ENCODE assay signal across 11 cellular contexts in the genomic region with DNA sequence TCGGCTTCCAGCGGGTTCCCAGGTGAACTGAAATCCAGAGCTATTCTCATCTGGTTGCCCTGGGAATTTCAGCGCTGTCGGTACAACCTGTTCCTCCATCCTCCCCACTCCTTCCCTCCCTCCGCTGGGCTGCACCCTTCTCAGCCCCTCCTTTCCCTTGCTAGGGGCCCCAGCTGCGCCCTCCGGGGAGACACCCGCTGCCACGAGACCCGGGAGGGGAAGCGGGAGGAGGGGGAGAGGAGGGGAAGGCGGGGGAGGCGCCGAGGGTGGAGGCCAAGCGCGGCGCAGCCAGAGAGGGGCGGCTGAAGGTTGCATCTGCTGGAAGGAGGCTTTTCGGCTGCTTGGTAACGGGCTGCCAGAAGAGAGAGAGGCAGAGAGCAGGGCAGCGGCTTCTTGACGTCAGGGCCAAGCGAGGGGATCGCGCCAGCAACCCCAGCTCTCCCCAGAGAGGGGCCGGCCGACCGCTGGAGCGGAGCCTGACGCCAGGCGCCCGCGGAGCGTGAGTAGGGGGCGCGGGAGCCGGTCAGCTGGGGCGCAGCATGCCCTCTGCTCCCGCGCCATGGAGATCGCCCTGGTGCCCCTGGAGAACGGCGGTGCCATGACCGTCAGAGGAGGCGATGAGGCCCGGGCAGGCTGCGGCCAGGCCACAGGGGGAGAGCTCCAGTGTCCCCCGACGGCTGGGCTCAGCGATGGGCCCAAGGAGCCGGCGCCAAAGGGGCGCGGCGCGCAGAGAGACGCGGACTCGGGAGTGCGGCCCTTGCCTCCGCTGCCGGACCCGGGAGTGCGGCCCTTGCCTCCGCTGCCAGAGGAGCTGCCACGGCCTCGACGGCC. TPM values are rescaled to one million over a fixed set of nuclear protein-coding genes. Genes with fewer than 3 reads are reported as not detected.
A peak's percentile ranks its signal among the peaks of the same experiment; 100 is the strongest.
DNase-seq lines count a peak whose midpoint lies in the region; ATAC-seq and TF ChIP-seq lines count a peak whose summit lies in the region.
"Had no signal": no experiment of that assay in that cellular context is flagged by ENCODE, and none has a peak within 500 bp of the region (broad histone marks: within the 10 kb centered on the region; RNA-seq: fewer than 3 reads in every experiment).

A gene (plus strand): TSS at position 291 of the 831 bp plus-strand sequence. CDS start 269 bp downstream, at position 560.

- TF ChIP-seq POLR2A in transverse colon (IDR thresholded peaks at IDR 0.05), result no peak

- TF ChIP-seq EP300 in transverse colon (IDR thresholded peaks at IDR 0.05; ENCODE audit: low read depth), result no peak

- peak; percentile 9 for TF ChIP-seq CTCF in endodermal cell (conservative IDR thresholded peaks at IDR 0.05)
- TF ChIP-seq CTCF in transverse colon (IDR thresholded peaks at IDR 0.05), result no peak
- no peak for TF ChIP-seq CTCF in CD4-positive, alpha-beta T cell (IDR thresholded peaks at IDR 0.05)

- H2BK15ac ChIP-seq in mesendoderm (replicated peaks; ENCODE audit: low read depth), result no peak within 1 kb of the TSS

- H3K18ac ChIP-seq in mesendoderm (ENCODE audit: low read length), result no peak within 1 kb of the TSS

- peaks cover 85% of the 10 kb centered on the region for H3K27me3 Mint-ChIP-seq in endodermal cell (ENCODE audit: insufficient read depth)
- peaks cover 59% of the 10 kb centered on the region for H3K27me3 Mint-ChIP-seq in CD4-positive, alpha-beta T cell

- WGBS in endodermal cell (ENCODE audit: insufficient coverage in 1 of 2, insufficient read length in 1 of 2), 2 experiments, result 14 to 22% methylated on average over 31 to 65 of the region's 68 CpGs
- no CpG with 5 or more reads among the region's 68 CpGs for WGBS in mesendoderm (ENCODE audit: extremely low coverage, insufficient coverage, low lambda C conversion rate)
- 38% methylated on average over 67 of the region's 68 CpGs; no CpG with 5 or more reads in 1 of the 2 donors for WGBS in transverse colon (ENCODE audit: low coverage in 1 of 2), 2 donors

- no peak within 1 kb of the TSS for H2AFZ ChIP-seq in Karpas-422 (ENCODE audit: low read length)

- no peak within 1 kb of the TSS for H4K5ac ChIP-seq in mesendoderm (ENCODE audit: low read length)

- no peak within 1 kb of the TSS for H4K8ac ChIP-seq in mesendoderm (ENCODE audit: low read depth, low read length)

- H3K9ac ChIP-seq in endodermal cell (ENCODE audit: extremely low read depth, low read length, poor library complexity, severe bottlenecking), result no peak within 1 kb of the TSS
- peak within 1 kb of the TSS; percentile 53 for H3K9ac ChIP-seq in mesendoderm (ENCODE audit: low read length)
- H3K9ac ChIP-seq in Karpas-422 (ENCODE audit: low read length), result no peak within 1 kb of the TSS

- peaks cover 8% of the 10 kb centered on the region for H3K9me3 Mint-ChIP-seq in endodermal cell
- H3K9me3 Mint-ChIP-seq in CD4-positive, alpha-beta T cell, result no peaks in the 10 kb centered on the region

- H3K4me2 ChIP-seq in mesendoderm (ENCODE audit: low read length) (peak within 1 kb of the TSS; percentile 77), Karpas-422 (ENCODE audit: low read depth, low read length, poor library complexity, severe bottlenecking) (no peak within 1 kb of the TSS)
- H3K4me2 ChIP-seq: A549 had no signal

- no peak within 1 kb of the TSS for H2AK5ac ChIP-seq in mesendoderm (ENCODE audit: low read length)

- intact Hi-C loops in transverse colon (cut with DNase I; ENCODE audit: low total_unique reads), result no loop called here
- intact Hi-C loops in CD4-positive, alpha-beta T cell (cut with DNase I, micrococcal nuclease), result no loop called here

- no peaks in the 10 kb centered on the region for H3K79me1 ChIP-seq in mesendoderm (ENCODE audit: low read length)

- H3K9me3 ChIP-seq in endodermal cell (ENCODE audit: control insufficient read depth, low read length) (no peaks in the 10 kb centered on the region), transverse colon (no peaks in the 10 kb centered on the region), Karpas-422 (ENCODE audit: low read length) (no peaks in the 10 kb centered on the region)
- no peaks in the 10 kb centered on the region for H3K9me3 ChIP-seq in CD4-positive, alpha-beta T cell (ENCODE audit: control insufficient read depth, low read length)
- H3K9me3 ChIP-seq: A549 had no signal

- H4K20me1 ChIP-seq in Karpas-422 (ENCODE audit: insufficient read depth, low read depth, low read length), result no peaks in the 10 kb centered on the region

- H3K79me2 ChIP-seq in mesendoderm (ENCODE audit: control insufficient read depth, insufficient read depth, low read length) (no peaks in the 10 kb centered on the region), Karpas-422 (ENCODE audit: low read length) (no peaks in the 10 kb centered on the region)

- no peaks in the 10 kb centered on the region for H3K36me3 Mint-ChIP-seq in endodermal cell (ENCODE audit: low read depth)
- H3K36me3 Mint-ChIP-seq in CD4-positive, alpha-beta T cell (ENCODE audit: low read depth), result no peaks in the 10 kb centered on the region

- peak; percentile 44 for DNase-seq in NCI-H2227 (lab: John Stamatoyannopoulos, UW; ENCODE audit: unreplicated experiment)
- DNase-seq in NCI-H2227 treated with DMSO at 0.1 percent for 48 hours (lab: John Stamatoyannopoulos, UW), result no peak
- peak; percentile 88 for DNase-seq in endodermal cell
- DNase-seq in mesendoderm, result peak; percentile 63
- DNase-seq in transverse colon, result no peak
- DNase-seq in dermis blood vessel endothelial cell, result no peak
- DNase-seq in Karpas-422, result no peak
- no peak for DNase-seq in CD4-positive, alpha-beta T cell
- DNase-seq: central memory CD4-positive, alpha-beta T cell had no signal

- no peak for ATAC-seq in CD4-positive, alpha-beta T cell (ENCODE audit: poor library complexity)
- ATAC-seq: A549 had no signal

- no peak within 1 kb of the TSS for H3K27ac ChIP-seq in endodermal cell (ENCODE audit: low read depth, low read length)
- no peak within 1 kb of the TSS for H3K27ac ChIP-seq in mesendoderm (ENCODE audit: low read depth, low read length)
- H3K27ac ChIP-seq in transverse colon, result peak within 1 kb of the TSS in 1 of 4 donors; percentile 43
- H3K27ac ChIP-seq in Karpas-422 (ENCODE audit: low read length), result no peak within 1 kb of the TSS
- no peak within 1 kb of the TSS for H3K27ac ChIP-seq in CD4-positive, alpha-beta T cell (ENCODE audit: low read depth, low read length)
- H3K27ac ChIP-seq: A549 had no signal

- POLR2A ChIA-PET in CD4-positive, alpha-beta T cell (lab: Charles Lee), result no interaction called here

- H3K36me3 ChIP-seq in endodermal cell (ENCODE audit: control insufficient read depth, insufficient read depth, low read length), result no peaks in the 10 kb centered on the region
- H3K36me3 ChIP-seq in mesendoderm (ENCODE audit: control insufficient read depth, insufficient read depth, low read length), result no peaks in the 10 kb centered on the region
- no peaks in the 10 kb centered on the region for H3K36me3 ChIP-seq in transverse colon
- H3K36me3 ChIP-seq in Karpas-422 (ENCODE audit: insufficient read depth, low read length), result no peaks in the 10 kb centered on the region

- peak within 1 kb of the TSS; percentile 66 for H3K4me3 ChIP-seq in endodermal cell (ENCODE audit: low read length)
- H3K4me3 ChIP-seq in mesendoderm (ENCODE audit: low read length), result no peak within 1 kb of the TSS
- H3K4me3 ChIP-seq in transverse colon, result peak within 1 kb of the TSS in 3 of 4 donors; percentile 15 to 30 (median 16)
- H3K4me3 ChIP-seq in Karpas-422 (ENCODE audit: low read length), result no peak within 1 kb of the TSS
- H3K4me3 ChIP-seq: A549 had no signal

- no peak within 1 kb of the TSS for H3K4ac ChIP-seq in mesendoderm (ENCODE audit: low read depth, low read length)

- in situ Hi-C loops in transverse colon (cut with MboI; ENCODE audit: low pct_ligation_motif_present in 1 of 4, low pct_unique_long_range_greater_than_20kb in 1 of 4, low sequenced_read_pairs in 3 of 4), result no loop called here

- no peak within 1 kb of the TSS for H3K23ac ChIP-seq in mesendoderm (ENCODE audit: low read length)

- H3K27me3 ChIP-seq in endodermal cell (ENCODE audit: control insufficient read depth, insufficient read depth, low read length, poor library complexity, severe bottlenecking), result peaks cover 80% of the 10 kb centered on the region
- H3K27me3 ChIP-seq in mesendoderm (ENCODE audit: insufficient read depth, low read length, poor library complexity), result peaks cover 30% of the 10 kb centered on the region
- H3K27me3 ChIP-seq in transverse colon, result peaks cover 67% of the 10 kb centered on the region
- no peaks in the 10 kb centered on the region for H3K27me3 ChIP-seq in Karpas-422 (ENCODE audit: low read length)
- peaks cover 18% of the 10 kb centered on the region for H3K27me3 ChIP-seq in CD4-positive, alpha-beta T cell (ENCODE audit: control insufficient read depth, insufficient read depth, low read length)

- peak within 1 kb of the TSS; percentile 41 for H3K4me3 Mint-ChIP-seq in endodermal cell
- H3K4me3 Mint-ChIP-seq in CD4-positive, alpha-beta T cell, result no peak within 1 kb of the TSS

- CTCF ChIA-PET in CD4-positive, alpha-beta T cell (lab: Charles Lee), result no interaction called here

- peak within 1 kb of the TSS; percentile 76 for H3K56ac ChIP-seq in mesendoderm (ENCODE audit: low read length)

- peaks cover 24% of the 10 kb centered on the region for H3K4me1 Mint-ChIP-seq in endodermal cell
- H3K4me1 Mint-ChIP-seq in CD4-positive, alpha-beta T cell (ENCODE audit: low read depth), result no peaks in the 10 kb centered on the region

- H2BK120ac ChIP-seq in mesendoderm (ENCODE audit: low read depth, low read length), result no peak within 1 kb of the TSS

- H3K27ac Mint-ChIP-seq in endodermal cell, result no peak within 1 kb of the TSS
- H3K27ac Mint-ChIP-seq in CD4-positive, alpha-beta T cell, result no peak within 1 kb of the TSS

- peaks cover 8% of the 10 kb centered on the region for H3K4me1 ChIP-seq in endodermal cell (ENCODE audit: control insufficient read depth, insufficient read depth, low read length)
- no peaks in the 10 kb centered on the region for H3K4me1 ChIP-seq in mesendoderm (ENCODE audit: control insufficient read depth, low read depth, low read length)
- peaks cover 0 to 9% (median 0%) of the 10 kb centered on the region in 4 donors for H3K4me1 ChIP-seq in transverse colon
- H3K4me1 ChIP-seq in Karpas-422 (ENCODE audit: low read length), result no peaks in the 10 kb centered on the region
- H3K4me1 ChIP-seq: A549 had no signal

- no peak within 1 kb of the TSS for H2BK5ac ChIP-seq in mesendoderm (ENCODE audit: low read length)

- H3K9me2 ChIP-seq in Karpas-422 (replicated peaks; ENCODE audit: insufficient read depth, low read length), result no peaks in the 10 kb centered on the region

RNA-seq across cellular contexts. Expression of the gene that starts here (rescaled TPM):
- total RNA-seq in endodermal cell, result not detected
- polyA plus RNA-seq in endodermal cell (2013, experiment 1 of 2), result 0.75 TPM
- 0.66 TPM for polyA plus RNA-seq in endodermal cell (2013, experiment 2 of 2)
- polyA plus RNA-seq in mesendoderm (2013, experiment 1 of 2), result 1.6 TPM
- 1.4 TPM for polyA plus RNA-seq in mesendoderm (2013, experiment 2 of 2)
- total RNA-seq in transverse colon, result 1 to 10 TPM in 3 of 4 donors, under 1 TPM in 1; 0.60 to 3.7 (median 2.0) TPM
- not detected in 2 replicates for total RNA-seq in dermis blood vessel endothelial cell
- not detected in 2 replicates for total RNA-seq in Karpas-422 (2014; rRNA removed; shearing (Covaris generic); ENCODE audit: low replicate concordance)
- not detected for total RNA-seq in CD4-positive, alpha-beta T cell
- total RNA-seq: MCF 10A had no signal
- polyA plus RNA-seq: A549 had no signal

Comparison
In these comparisons a context has a peak if more than half of its experiments do, and no peak if none do; other contexts are left out.
1. DNase-seq: peak in NCI-H2227 (single experiment) and mesendoderm (single experiment); none in NCI-H2227 treated with DMSO at 0.1 percent for 48 hours (single experiment), transverse colon (single experiment), dermis blood vessel endothelial cell (single experiment), Karpas-422 (single experiment) and CD4-positive, alpha-beta T cell (0 of 10).
2. Peak in DNase-seq and H3K4me3 ChIP-seq in endodermal cell; RNA of the gene not detected or under 1 TPM.
3. H3K4me3 ChIP-seq: peak in transverse colon (3 of 4); none in mesendoderm (single experiment) and Karpas-422 (single experiment).